ENCODE assay signal across 2 cellular contexts in genomic region chr1:206064001-206064400, GRCh38. TPM values are rescaled to one million over a fixed set of nuclear protein-coding genes. Genes with fewer than 3 reads are reported as not detected.
"Had no signal": no experiment of that assay in that cellular context is flagged by ENCODE, and none has a peak within 500 bp of the region (broad histone marks: within the 10 kb centered on the region; RNA-seq: fewer than 3 reads in every experiment).

No MANE protein-coding gene starts in this region.

RNA-seq across cellular contexts. Expression of gene RHEX, which starts 11.0 kb away (rescaled TPM):
- total RNA-seq: G401 had no signal

RNA-seq across cellular contexts. Expression of gene CTSE, which starts 40.3 kb away (rescaled TPM):
- total RNA-seq: G401 had no signal

RNA-seq across cellular contexts. Expression of gene AVPR1B, which starts 53.2 kb away (rescaled TPM):
- total RNA-seq: G401, GM12878 had no signal
